ENCODE assay signal across 9 cellular contexts in genomic region chr11:58580311-58580710, GRCh38. TPM values are rescaled to one million over a fixed set of nuclear protein-coding genes. Genes with fewer than 3 reads are reported as not detected.
DNase-seq lines count a peak whose midpoint lies in the region; TF ChIP-seq lines count a peak whose summit lies in the region.
"Had no signal": no experiment of that assay in that cellular context is flagged by ENCODE, and none has a peak within 500 bp of the region (broad histone marks: within the 10 kb centered on the region; RNA-seq: fewer than 3 reads in every experiment).

No MANE protein-coding gene starts in this region.

- peak overlapping the region; percentile 98 to 99 (median 99) for H3K9ac ChIP-seq in skeletal muscle tissue (ENCODE audit: low read depth in 1 of 3, low read length in 3 of 3)

- no peaks in the 10 kb centered on the region for H3K9me3 ChIP-seq in HAP-1
- H3K9me3 ChIP-seq in skeletal muscle tissue (ENCODE audit: control insufficient read depth in 3 of 3, low read length in 3 of 3) = no peaks in the 10 kb centered on the region
- H3K9me3 ChIP-seq: adrenal gland had no signal

- H3K27me3 ChIP-seq in HAP-1 (ENCODE audit: low read depth) (no peaks in the 10 kb centered on the region), skeletal muscle tissue (ENCODE audit: control insufficient read depth in 3 of 3, insufficient read depth in 3 of 3, low read length in 3 of 3) (no peaks in the 10 kb centered on the region)
- H3K27me3 ChIP-seq: adrenal gland had no signal

- in situ Hi-C loops in HAP-1 (cut with MboI; ENCODE audit: low sequenced_read_pairs) = no loop called here

- H3K27ac ChIP-seq in VCaP (peak overlapping the region; percentile 99), skeletal muscle tissue (ENCODE audit: low read depth, low read length) (peak overlapping the region; percentile 100)

- DNase-seq in HAP-1 (ENCODE audit: low spot score in 2 of 2) (no peak), fibroblast of villous mesenchyme (ENCODE audit: low read depth) (no peak), glomerular visceral epithelial cell (ENCODE audit: extremely low spot score) (no peak), retina (no peak), NCI-H187 (lab: John Stamatoyannopoulos, UW) (no peak)
- DNase-seq in activated CD4-positive, alpha-beta T cell treated with anti-CD3 and anti-CD28 coated beads, Interleukin-2, amount 50 U/mL, for 48 hours = no peak

- peak overlapping the region; percentile 100 for H3K4me3 ChIP-seq in HAP-1
- peak overlapping the region; percentile 77 for H3K4me3 ChIP-seq in fibroblast of villous mesenchyme (ENCODE audit: low read depth, low read length)
- H3K4me3 ChIP-seq in skeletal muscle tissue (ENCODE audit: low read length in 3 of 3) = peak overlapping the region; percentile 91 to 95 (median 92)

- H3K4me1 ChIP-seq in HAP-1 (peaks cover 11% of the 10 kb centered on the region), skeletal muscle tissue (ENCODE audit: control insufficient read depth in 3 of 3, insufficient read depth in 3 of 3, low read length in 3 of 3) (peaks cover 24 to 42% (median 33%) of the 10 kb centered on the region in 3 donors)

- H3K36me3 ChIP-seq in HAP-1 (replicated peaks) (peaks cover 10% of the 10 kb centered on the region), skeletal muscle tissue (ENCODE audit: control insufficient read depth in 3 of 3, insufficient read depth in 3 of 3, low read length in 3 of 3) (peaks cover 0 to 5% (median 0%) of the 10 kb centered on the region in 3 donors)
- H3K36me3 ChIP-seq: adrenal gland had no signal

- TF ChIP-seq CTCF in VCaP (conservative IDR thresholded peaks at IDR 0.05) (no peak), fibroblast of villous mesenchyme (IDR thresholded peaks at IDR 0.05; ENCODE audit: insufficient read depth, low read depth, low read length) (no peak)

RNA-seq across cellular contexts. Expression of gene ZFP91, which starts 1.4 kb away (rescaled TPM):
- total RNA-seq in fibroblast of villous mesenchyme = 54.4 and 68.7 TPM in 2 replicates
- total RNA-seq in skeletal muscle tissue = 27.7 TPM

RNA-seq across cellular contexts. Expression of gene LPXN, which starts 4.7 kb away (rescaled TPM):
- 3.5 and 13.9 TPM in 2 replicates for total RNA-seq in fibroblast of villous mesenchyme
- 4.2 TPM for total RNA-seq in skeletal muscle tissue

RNA-seq across cellular contexts. Expression of gene CNTF, which starts 42.2 kb away (rescaled TPM):
- total RNA-seq in fibroblast of villous mesenchyme (2.2 and 2.9 TPM in 2 replicates), skeletal muscle tissue (1.6 TPM)
